In genomic region chr12:90298289-90298948, GRCh38 we compare ENCODE assay signal across 22 cellular contexts.
A peak's percentile ranks its signal among the peaks of the same experiment; 100 is the strongest.
DNase-seq lines count a peak whose midpoint lies in the region; ATAC-seq and TF ChIP-seq lines count a peak whose summit lies in the region.
"Had no signal": no experiment of that assay in that cellular context is flagged by ENCODE, and none has a peak within 500 bp of the region (broad histone marks: within the 10 kb centered on the region; RNA-seq: fewer than 3 reads in every experiment).

No MANE protein-coding gene starts in this region.

- H3K9me2 ChIP-seq in SK-N-SH, result no peaks in the 10 kb centered on the region; the same call in 1 of the 2 replicates

- CTCF ChIA-PET in SK-N-SH (lab: Yijun Ruan, JAX), result no interaction called here
- CTCF ChIA-PET in naive thymus-derived CD4-positive, alpha-beta T cell (lab: Charles Lee), result interaction anchor here (0.7 kb wide), 1 partner anchor 565 kb away, joined by 4 read pairs; no protein-coding TSS in a partner anchor
- CTCF ChIA-PET in activated CD4-positive, alpha-beta memory T cell treated with anti-CD3 and anti-CD28 coated beads for 36 hours (lab: Charles Lee), result no interaction called here

- H3K36me3 Mint-ChIP-seq in naive thymus-derived CD4-positive, alpha-beta T cell, result no peaks in the 10 kb centered on the region
- H3K36me3 Mint-ChIP-seq in activated CD4-positive, alpha-beta memory T cell treated with anti-CD3 and anti-CD28 coated beads for 36 hours, result no peaks in the 10 kb centered on the region

- H3K79me2 ChIP-seq in SK-N-SH (ENCODE audit: insufficient read depth), result no peaks in the 10 kb centered on the region

- no peak overlapping the region for H3K4me2 ChIP-seq in SK-N-SH
- H3K4me2 ChIP-seq: PC-9 had no signal

- peaks cover 0 to 5% of the 10 kb centered on the region in 2 experiments; a peak in 3 of 4 replicates for H3K4me1 ChIP-seq in SK-N-SH (ENCODE audit: control insufficient read depth in 1 of 2, insufficient read depth in 2 of 2, low read depth in 1 of 2, low read length in 1 of 2)
- peaks cover 0 to 5% of the 10 kb centered on the region in 2 donors for H3K4me1 ChIP-seq in naive thymus-derived CD4-positive, alpha-beta T cell (ENCODE audit: control insufficient read depth in 2 of 2, insufficient read depth in 2 of 2, low read length in 2 of 2)
- H3K4me1 ChIP-seq: foreskin keratinocyte, SJSA1 had no signal

- TF ChIP-seq EP300 in SK-N-SH (IDR thresholded peaks at IDR 0.05; ENCODE audit: borderline replicate concordance in 1 of 2, low read depth in 1 of 2, low read length in 1 of 2), result no peak

- H3F3A ChIP-seq in SK-N-SH (replicated peaks; ENCODE audit: insufficient read depth), result no peaks in the 10 kb centered on the region

- ATAC-seq in SK-N-SH treated with all-trans-retinoic acid at 6 μM for 48 hours, result 0 out of 3 replicates have a peak, but pooled peaks have one; percentile 22
- ATAC-seq in GM19324 (IDR thresholded peaks at IDR 0.05; ENCODE audit: low FRiP score, unreplicated experiment), result peak; percentile 48
- ATAC-seq in naive thymus-derived CD4-positive, alpha-beta T cell, result no peak
- ATAC-seq: foreskin keratinocyte, right cardiac atrium had no signal

- no peak for TF ChIP-seq POLR2A in NB4 (IDR thresholded peaks at IDR 0.05; ENCODE audit: extremely low read depth, insufficient read length)

- H2AFZ ChIP-seq in SK-N-SH (ENCODE audit: low read depth), result no peak overlapping the region
- H2AFZ ChIP-seq: PC-9 had no signal

- H3K27ac Mint-ChIP-seq in naive thymus-derived CD4-positive, alpha-beta T cell, result peak overlapping the region in 3 of 9 donors; percentile 4 to 84 (median 4)
- no peak overlapping the region for H3K27ac Mint-ChIP-seq in activated CD4-positive, alpha-beta memory T cell treated with anti-CD3 and anti-CD28 coated beads for 36 hours

- H3K4me3 ChIP-seq in SK-N-SH (ENCODE audit: low read depth in 2 of 2, low read length in 1 of 2) (no peak overlapping the region), NB4 (ENCODE audit: low read depth, low read length) (peak overlapping the region; percentile 22)
- no peak overlapping the region for H3K4me3 ChIP-seq in naive thymus-derived CD4-positive, alpha-beta T cell (ENCODE audit: low read length)
- H3K4me3 ChIP-seq: PC-9, SJSA1, tibial nerve had no signal

- POLR2A ChIA-PET in SK-N-SH (lab: Yijun Ruan, JAX), result no interaction called here
- POLR2A ChIA-PET in naive thymus-derived CD4-positive, alpha-beta T cell (lab: Charles Lee), result no interaction called here
- POLR2A ChIA-PET in activated CD4-positive, alpha-beta memory T cell treated with anti-CD3 and anti-CD28 coated beads for 36 hours (lab: Charles Lee), result interaction anchor here (1.2 kb wide), 1 partner anchor 18 kb away, joined by 4 read pairs; no protein-coding TSS in a partner anchor

- H3K27me3 ChIP-seq in SK-N-SH (ENCODE audit: insufficient read depth), result no peaks in the 10 kb centered on the region
- no peaks in the 10 kb centered on the region for H3K27me3 ChIP-seq in naive thymus-derived CD4-positive, alpha-beta T cell (ENCODE audit: control insufficient read depth in 2 of 2, insufficient read depth in 2 of 2, low read length in 2 of 2)
- H3K27me3 ChIP-seq: foreskin keratinocyte, neutrophil, SJSA1, tibial nerve had no signal

- no peak for DNase-seq in SK-N-SH
- DNase-seq in NB4 (ENCODE audit: low read depth), result peak; percentile 38
- DNase-seq in naive thymus-derived CD4-positive, alpha-beta T cell, result no peak
- DNase-seq in KG1 (lab: John Stamatoyannopoulos, UW), result no peak
- no peak for DNase-seq in activated T-cell treated with anti-CD3 and anti-CD28 coated beads for 4 hours
- no peak for DNase-seq in activated CD4-positive, alpha-beta memory T cell treated with anti-CD3 and anti-CD28 coated beads for 36 hours
- DNase-seq: cortex of kidney, foreskin keratinocyte, HCEC 1CT, midbrain, NCI-H1436 treated with DMSO at 0.1 percent for 48 hours, NCI-H774, PC-9, right cardiac atrium, T-helper 9 cell had no signal

- H3K9ac ChIP-seq in SK-N-SH, result no peak overlapping the region

- 68% methylated on average over 2 of the region's 2 CpGs for WGBS in SK-N-SH (ENCODE audit: low lambda C conversion rate)

- H3K9me3 Mint-ChIP-seq in naive thymus-derived CD4-positive, alpha-beta T cell, result no peaks in the 10 kb centered on the region
- no peaks in the 10 kb centered on the region for H3K9me3 Mint-ChIP-seq in activated CD4-positive, alpha-beta memory T cell treated with anti-CD3 and anti-CD28 coated beads for 36 hours

- intact Hi-C loops in naive thymus-derived CD4-positive, alpha-beta T cell (cut with micrococcal nuclease), result no loop called here
- intact Hi-C loops in activated CD4-positive, alpha-beta memory T cell treated with anti-CD3 and anti-CD28 coated beads for 36 hours (cut with micrococcal nuclease), result no loop called here

- peak overlapping the region in 1 of 2 experiments; percentile 39; a peak in 1 of 4 replicates for H3K27ac ChIP-seq in SK-N-SH (ENCODE audit: low read depth in 2 of 2, low read length in 1 of 2)
- H3K27ac ChIP-seq in naive thymus-derived CD4-positive, alpha-beta T cell (ENCODE audit: low read depth, low read length), result no peak overlapping the region
- H3K27ac ChIP-seq: 22Rv1, C4-2B, foreskin keratinocyte, neutrophil, PC-9, SJSA1 had no signal

- no peaks in the 10 kb centered on the region for H4K20me1 ChIP-seq in SK-N-SH (ENCODE audit: insufficient read depth)

- H3K9me3 ChIP-seq in SK-N-SH, result no peaks in the 10 kb centered on the region
- no peaks in the 10 kb centered on the region for H3K9me3 ChIP-seq in naive thymus-derived CD4-positive, alpha-beta T cell (ENCODE audit: control insufficient read depth in 2 of 3, low read length in 3 of 3)
- H3K9me3 ChIP-seq: neutrophil, SJSA1, tibial nerve had no signal

- H3K27me3 Mint-ChIP-seq in naive thymus-derived CD4-positive, alpha-beta T cell, result peaks cover 6 to 21% (median 14%) of the 10 kb centered on the region in 5 donors
- peaks cover 17% of the 10 kb centered on the region for H3K27me3 Mint-ChIP-seq in activated CD4-positive, alpha-beta memory T cell treated with anti-CD3 and anti-CD28 coated beads for 36 hours

- H3K4me3 Mint-ChIP-seq in naive thymus-derived CD4-positive, alpha-beta T cell, result peak overlapping the region in 7 of 10 donors; percentile 6 to 84 (median 69)
- H3K4me3 Mint-ChIP-seq in activated CD4-positive, alpha-beta memory T cell treated with anti-CD3 and anti-CD28 coated beads for 36 hours, result no peak overlapping the region

- TF ChIP-seq CTCF in SK-N-SH (IDR thresholded peaks at IDR 0.05), result no peak
- no peak for TF ChIP-seq CTCF in NB4 (IDR thresholded peaks at IDR 0.05; ENCODE audit: low read depth, low read length)

- H3K4me1 Mint-ChIP-seq in naive thymus-derived CD4-positive, alpha-beta T cell, result peaks cover 0 to 16% (median 5%) of the 10 kb centered on the region in 7 donors
- peaks cover 19% of the 10 kb centered on the region for H3K4me1 Mint-ChIP-seq in activated CD4-positive, alpha-beta memory T cell treated with anti-CD3 and anti-CD28 coated beads for 36 hours (ENCODE audit: low read depth)

- no peak for TF ChIP-seq RAD21 in SK-N-SH (IDR thresholded peaks at IDR 0.05; ENCODE audit: low read length)

- H3K36me3 ChIP-seq in SK-N-SH (replicated peaks in 1 of 2; ENCODE audit: control insufficient read depth in 1 of 2, insufficient read depth in 2 of 2, low read length in 1 of 2), result no peaks in the 10 kb centered on the region
- no peaks in the 10 kb centered on the region for H3K36me3 ChIP-seq in naive thymus-derived CD4-positive, alpha-beta T cell (ENCODE audit: control insufficient read depth in 2 of 3, insufficient read depth in 3 of 3, low read length in 3 of 3)
- H3K36me3 ChIP-seq: neutrophil, SJSA1, tibial nerve had no signal

TF ChIP-seq in SK-N-SH treated with all-trans-retinoic acid at 6 μM for 48 hours, 23 proteins besides CTCF, POLR2A, EP300 and RAD21 (continues in another document):
- TF ChIP-seq PPARA (CRISPR knock-in tag; IDR thresholded peaks at IDR 0.05; ENCODE audit: borderline replicate concordance), result no peak
- no peak for TF ChIP-seq OSR1 (CRISPR knock-in tag; IDR thresholded peaks at IDR 0.05)
- TF ChIP-seq ZNF565 (CRISPR knock-in tag; conservative IDR thresholded peaks at IDR 0.05; ENCODE audit: low read depth), result no peak
- TF ChIP-seq BACH2 (CRISPR knock-in tag; IDR thresholded peaks at IDR 0.05; ENCODE audit: borderline replicate concordance), result no peak
- TF ChIP-seq ZFP3 (CRISPR knock-in tag; IDR thresholded peaks at IDR 0.05), result no peak
- no peak for TF ChIP-seq RARB (CRISPR knock-in tag; IDR thresholded peaks at IDR 0.05)
- TF ChIP-seq ZNF70 (CRISPR knock-in tag; IDR thresholded peaks at IDR 0.05), result no peak

TF ChIP-seq in SK-N-SH, 30 proteins besides CTCF, POLR2A, EP300 and RAD21:
- TF ChIP-seq USF1 (IDR thresholded peaks at IDR 0.05; ENCODE audit: borderline replicate concordance, low read depth) (no peak), FOXJ3 (CRISPR knock-in tag; IDR thresholded peaks at IDR 0.05) (no peak), GABPA (IDR thresholded peaks at IDR 0.05; ENCODE audit: low read depth) (no peak), FOSL2 (IDR thresholded peaks at IDR 0.05; ENCODE audit: borderline replicate concordance, low read depth) (no peak)
TF ChIP-seq in SK-N-SH: peak in this region for 0.
